ENCODE assay signal across 8 cellular contexts in genomic region chr12:45543887-45544286, GRCh38.
DNase-seq lines count a peak whose midpoint lies in the region; ATAC-seq and TF ChIP-seq lines count a peak whose summit lies in the region.

No MANE protein-coding gene starts in this region.

- no peaks in the 10 kb centered on the region for H3K9me3 ChIP-seq in neural cell (ENCODE audit: low read length)
- no peaks in the 10 kb centered on the region for H3K9me3 ChIP-seq in upper lobe of left lung

- H4K20me1 ChIP-seq in neural cell (ENCODE audit: insufficient read depth) = no peaks in the 10 kb centered on the region

- peaks cover 13% of the 10 kb centered on the region for H3K27me3 Mint-ChIP-seq in activated CD8-positive, alpha-beta T cell treated with anti-CD3 and anti-CD28 coated beads, Interleukin-2, amount 10 ng/mL, durations not matched to agents 7 days and 5 days (ENCODE audit: low read depth)

- H3K9ac ChIP-seq in neural cell (ENCODE audit: low read length) = no peak overlapping the region

- no peak overlapping the region for H3K4me2 ChIP-seq in neural cell (ENCODE audit: low read length)

- H3K4me3 ChIP-seq in neural cell (ENCODE audit: low read length) (no peak overlapping the region), upper lobe of left lung (no peak overlapping the region)

- H3K4me1 Mint-ChIP-seq in activated CD8-positive, alpha-beta T cell treated with anti-CD3 and anti-CD28 coated beads, Interleukin-2, amount 10 ng/mL, durations not matched to agents 7 days and 5 days (ENCODE audit: low read depth) = peaks cover 5% of the 10 kb centered on the region

- TF ChIP-seq EP300 in neural cell (conservative IDR thresholded peaks at IDR 0.05; ENCODE audit: poor library complexity, severe bottlenecking) (no peak), upper lobe of left lung (IDR thresholded peaks at IDR 0.05) (no peak)

- no peaks in the 10 kb centered on the region for H3K79me2 ChIP-seq in neural cell (replicated peaks; ENCODE audit: insufficient read depth, low read length)

- peaks cover 0 to 2% (median 0%) of the 10 kb centered on the region in 4 donors for H3K4me1 ChIP-seq in upper lobe of left lung

- H3K9me3 Mint-ChIP-seq in activated CD8-positive, alpha-beta T cell treated with anti-CD3 and anti-CD28 coated beads, Interleukin-2, amount 10 ng/mL, durations not matched to agents 7 days and 5 days (ENCODE audit: insufficient read depth) = no peaks in the 10 kb centered on the region

- H3K9me2 ChIP-seq in neural cell (ENCODE audit: insufficient read depth, low read length) = no peaks in the 10 kb centered on the region

- H3K27ac Mint-ChIP-seq in activated CD8-positive, alpha-beta T cell treated with anti-CD3 and anti-CD28 coated beads, Interleukin-2, amount 10 ng/mL, durations not matched to agents 7 days and 5 days = no peak overlapping the region

- CTCF ChIA-PET in activated CD8-positive, alpha-beta T cell treated with anti-CD3 and anti-CD28 coated beads, Interleukin-2, amount 10 ng/mL, durations not matched to agents 7 days and 5 days (lab: Charles Lee) = interaction anchor here (0.6 to 7.8 kb wide), 83 partner anchors 9 to 582 kb away, joined by 3 to 195 read pairs (median 4); partner anchors contain the start of gene ARID2

- H3K27me3 ChIP-seq in neural cell (ENCODE audit: insufficient read depth, low read depth, low read length) = no peaks in the 10 kb centered on the region
- H3K27me3 ChIP-seq in upper lobe of left lung = no peaks in the 10 kb centered on the region

- peak; percentile 90 for ATAC-seq in GM19351 (IDR thresholded peaks at IDR 0.05; ENCODE audit: unreplicated experiment)
- ATAC-seq in HG03432 (IDR thresholded peaks at IDR 0.05; ENCODE audit: unreplicated experiment) = peak; percentile 93
- peak; percentile 97 for ATAC-seq in activated CD8-positive, alpha-beta T cell treated with anti-CD3 and anti-CD28 coated beads, Interleukin-2, amount 10 ng/mL, durations not matched to agents 7 days and 5 days
- ATAC-seq in upper lobe of left lung (ENCODE audit: low FRiP score in 2 of 2) = peak; percentile 81 to 94

- no peak for TF ChIP-seq CTCF in neural cell (IDR thresholded peaks at IDR 0.05; ENCODE audit: poor library complexity, severe bottlenecking)
- peak; percentile 40 to 66 (median 64) for TF ChIP-seq CTCF in upper lobe of left lung (IDR thresholded peaks at IDR 0.05)

- no peak overlapping the region for H3K4me3 Mint-ChIP-seq in activated CD8-positive, alpha-beta T cell treated with anti-CD3 and anti-CD28 coated beads, Interleukin-2, amount 10 ng/mL, durations not matched to agents 7 days and 5 days

- WGBS in upper lobe of left lung, 2 donors = 0 to 3% methylated on average over 2 of the region's 2 CpGs

- H3F3A ChIP-seq in neural cell (ENCODE audit: insufficient read depth, low read length, poor library complexity, severe bottlenecking) = no peaks in the 10 kb centered on the region

- TF ChIP-seq RAD21 in neural cell (conservative IDR thresholded peaks at IDR 0.05) = peak; percentile 27

- POLR2A ChIA-PET in activated CD8-positive, alpha-beta T cell treated with anti-CD3 and anti-CD28 coated beads, Interleukin-2, amount 10 ng/mL, durations not matched to agents 7 days and 5 days (lab: Charles Lee) = interaction anchor here (0.6 to 1.7 kb wide), 7 partner anchors 10 to 414 kb away, joined by 3 to 21 read pairs (median 5); no protein-coding TSS in a partner anchor

- H2AFZ ChIP-seq in neural cell (ENCODE audit: low read depth, low read length) = no peak overlapping the region

- H3K27ac ChIP-seq in neural cell (ENCODE audit: low read length) = no peak overlapping the region
- no peak overlapping the region for H3K27ac ChIP-seq in upper lobe of left lung

- H3K36me3 ChIP-seq in neural cell (ENCODE audit: insufficient read depth, low read length) (no peaks in the 10 kb centered on the region), upper lobe of left lung (no peaks in the 10 kb centered on the region)

- no peaks in the 10 kb centered on the region for H3K36me3 Mint-ChIP-seq in activated CD8-positive, alpha-beta T cell treated with anti-CD3 and anti-CD28 coated beads, Interleukin-2, amount 10 ng/mL, durations not matched to agents 7 days and 5 days (ENCODE audit: low read depth)

- peak; percentile 78 for DNase-seq in DMS 273 (lab: John Stamatoyannopoulos, UW; ENCODE audit: unreplicated experiment)
- peak; percentile 67 for DNase-seq in NCI-H526 treated with DMSO at 0.1 percent for 48 hours (lab: John Stamatoyannopoulos, UW)
- DNase-seq in activated CD8-positive, alpha-beta T cell treated with anti-CD3 and anti-CD28 coated beads, Interleukin-2, amount 10 ng/mL, durations not matched to agents 7 days and 5 days = peak; percentile 78
- DNase-seq in fibroblast of gingiva (ENCODE audit: low read depth) = peak; percentile 78
- DNase-seq in upper lobe of left lung = peak in 1 of 2 donors; percentile 26

- no peak for TF ChIP-seq POLR2A in upper lobe of left lung (IDR thresholded peaks at IDR 0.05)

TF ChIP-seq in neural cell, 6 proteins besides CTCF, POLR2A, EP300 and RAD21:
- TF ChIP-seq SMC3 (conservative IDR thresholded peaks at IDR 0.05; ENCODE audit: poor library complexity) (peak; percentile 12), EZH2 (IDR thresholded peaks at IDR 0.05; ENCODE audit: borderline replicate concordance, insufficient read depth, low read length, poor library complexity, severe bottlenecking) (no peak), TAF1 (IDR thresholded peaks at IDR 0.05; ENCODE audit: low read depth) (no peak)
